Comparison of ENCODE assay signal across 26 cellular contexts in the genomic region with DNA sequence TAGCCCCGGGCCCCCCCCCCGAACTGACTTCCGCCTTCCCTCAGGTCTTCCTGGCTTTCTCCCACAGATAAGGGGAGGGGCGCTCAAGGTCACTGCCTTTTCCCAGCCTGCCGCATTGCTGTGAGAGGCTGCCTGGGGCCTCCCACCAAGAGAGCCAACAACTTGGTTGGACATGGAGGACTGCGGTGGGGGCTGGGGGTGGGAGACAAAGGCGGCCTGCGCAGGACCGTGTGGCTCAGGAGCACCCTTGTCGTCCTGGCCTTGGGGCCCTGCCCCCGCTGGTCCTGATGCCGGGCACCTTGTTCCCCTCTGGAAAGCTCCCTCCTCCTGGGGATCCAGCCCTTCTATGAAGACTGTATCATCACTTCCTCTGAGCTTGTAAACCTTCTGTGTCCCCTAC.
"Had no signal": no experiment of that assay in that cellular context is flagged by ENCODE, and none has a peak within 500 bp of the region (broad histone marks: within the 10 kb centered on the region; RNA-seq: fewer than 3 reads in every experiment).

No MANE protein-coding gene starts in this region.

- DNase-seq: dorsolateral prefrontal cortex; effector CD4-positive, alpha-beta T cell; foreskin fibroblast; gastrocnemius medialis; head of caudate nucleus; kidney; left lung; mesendoderm; midbrain; naive thymus-derived CD4-positive, alpha-beta T cell; occipital lobe; ovary; posterior cingulate gyrus; psoas muscle; right cardiac atrium; spleen; stimulated activated CD4-positive, alpha-beta T cell treated with anti-CD3 and anti-CD28 coated beads, Interleukin-4, amount 100 ng/mL, for 4 hours; stimulated activated naive CD8-positive, alpha-beta T cell treated with anti-CD3 and anti-CD28 coated beads, Interleukin-15, Interleukin-2, amounts not matched to agents 100 U/mL and 50 U/mL, for 24 hours; substantia nigra; testis; tibial artery had no signal

- H3K27ac ChIP-seq: dorsolateral prefrontal cortex, epithelial cell of prostate, gastrocnemius medialis, left lung, ovary, psoas muscle, skin epidermis, spleen, testis, tibial artery had no signal

- FAIRE-seq: colon, kidney had no signal

- H3K9me3 ChIP-seq: gastrocnemius medialis, left lung, ovary, psoas muscle, spleen, testis, tibial artery had no signal

- H3K36me3 ChIP-seq: gastrocnemius medialis, left lung, ovary, spleen, tibial artery had no signal

- ATAC-seq: esophagus mucosa; gastrocnemius medialis; left lung; naive thymus-derived CD4-positive, alpha-beta T cell; psoas muscle; right cardiac atrium; stimulated activated memory B cell treated with anti-CD40 and anti-IgM and Interleukin-4, amounts not matched to agents 10 μg/mL and 1 μg/mL and 100 μg/mL, for 72 hours; stimulated activated naive CD8-positive, alpha-beta T cell treated with anti-CD3 and anti-CD28 coated beads, Interleukin-15, Interleukin-2, amounts not matched to agents 100 U/mL and 50 U/mL, for 24 hours had no signal

- H3K4me1 ChIP-seq: gastrocnemius medialis, left lung, psoas muscle, spleen, testis, tibial artery had no signal

- H3K27me3 ChIP-seq: ovary, testis had no signal

- H3K4me3 ChIP-seq: dorsolateral prefrontal cortex, gastrocnemius medialis, left lung, ovary, psoas muscle, skin epidermis, spleen, testis, tibial artery had no signal
